In genomic region chr1:14415396-14415795, GRCh38 we compare ENCODE assay signal across 1 cellular context.
TF ChIP-seq lines count a peak whose summit lies in the region.

No MANE protein-coding gene starts in this region.

TF ChIP-seq in K562, 482 proteins besides CTCF, POLR2A, EP300 and RAD21:
- TF ChIP-seq TEAD4 (IDR thresholded peaks at IDR 0.05; ENCODE audit: low read length) (peak; percentile 34), TEAD4 (CRISPR knock-in tag; IDR thresholded peaks at IDR 0.05; ENCODE audit: borderline replicate concordance) (no peak), PRDM10 (IDR thresholded peaks at IDR 0.05; ENCODE audit: partially characterized antibody) (peak; percentile 31), KLF16 (IDR thresholded peaks at IDR 0.05) (0 out of 2 replicates have a peak, but pooled peaks have one; percentile 20), ZBTB7A (IDR thresholded peaks at IDR 0.05; ENCODE audit: borderline replicate concordance, control insufficient read depth, low read depth, low read length) (peak; percentile 30; the same call in 1 of the 2 replicates), ETV5 (CRISPR knock-in tag; IDR thresholded peaks at IDR 0.05; ENCODE audit: low read depth) (peak; percentile 22; the same call in 1 of the 2 replicates), ZC3H11A (IDR thresholded peaks at IDR 0.05; ENCODE audit: low read depth, low read length) (no peak), JUND (IDR thresholded peaks at IDR 0.05; ENCODE audit: borderline replicate concordance, low read depth, low read length) (no peak), JUND (tag; IDR thresholded peaks at IDR 0.05; ENCODE audit: borderline replicate concordance, low read depth, low read length) (no peak), RERE (CRISPR knock-in tag; IDR thresholded peaks at IDR 0.05; ENCODE audit: borderline replicate concordance) (no peak), CBX3 (IDR thresholded peaks at IDR 0.05; ENCODE audit: borderline replicate concordance in 1 of 2, low read length in 2 of 2) (no peak), HDAC3 (IDR thresholded peaks at IDR 0.05; ENCODE audit: borderline replicate concordance, partially characterized antibody) (no peak), ZNF780A (CRISPR knock-in tag; IDR thresholded peaks at IDR 0.05) (no peak), XRCC4 (IDR thresholded peaks at IDR 0.05; ENCODE audit: extremely low read depth, insufficient read depth, insufficient read length) (no peak), NFE2 (IDR thresholded peaks at IDR 0.05; ENCODE audit: low read depth) (no peak), POLR3A (IDR thresholded peaks at IDR 0.05; ENCODE audit: borderline replicate concordance, extremely low read depth, insufficient read depth, insufficient read length) (no peak), THRA (IDR thresholded peaks at IDR 0.05) (no peak), ZNF12 (CRISPR knock-in tag; IDR thresholded peaks at IDR 0.05) (no peak), CTCFL (IDR thresholded peaks at IDR 0.05; ENCODE audit: borderline replicate concordance, insufficient read depth, low read depth, low read length, poor library complexity, severe bottlenecking) (peak; percentile 1), MAZ (CRISPR knock-in tag; conservative IDR thresholded peaks at IDR 0.05 in 1 of 2, IDR thresholded peaks at IDR 0.05 in 1 of 2) (peak in 1 of 2 experiments; percentile 85; a peak in 2 of 4 replicates), TRIM24 (IDR thresholded peaks at IDR 0.05) (no peak), TEAD1 (CRISPR knock-in tag; IDR thresholded peaks at IDR 0.05) (peak in 1 of 2 experiments; percentile 27; a peak in 1 of 4 replicates)
